In genomic region chr9:117317192-117317591, GRCh38 we compare ENCODE assay signal across 7 cellular contexts.
"Had no signal": no experiment of that assay in that cellular context is flagged by ENCODE, and none has a peak within 500 bp of the region (broad histone marks: within the 10 kb centered on the region; RNA-seq: fewer than 3 reads in every experiment).

No MANE protein-coding gene starts in this region.

- H3K4me3 ChIP-seq: GM23248 had no signal

- DNase-seq: GM23248, GOT3, H7, HCEC 1CT, Kasumi-1, KG1 had no signal

- H2AFZ ChIP-seq: GM23248 had no signal

- H3K9ac ChIP-seq: GM23248 had no signal

- H3K27ac ChIP-seq: GM23248, HL-60 had no signal
